In the genomic region with DNA sequence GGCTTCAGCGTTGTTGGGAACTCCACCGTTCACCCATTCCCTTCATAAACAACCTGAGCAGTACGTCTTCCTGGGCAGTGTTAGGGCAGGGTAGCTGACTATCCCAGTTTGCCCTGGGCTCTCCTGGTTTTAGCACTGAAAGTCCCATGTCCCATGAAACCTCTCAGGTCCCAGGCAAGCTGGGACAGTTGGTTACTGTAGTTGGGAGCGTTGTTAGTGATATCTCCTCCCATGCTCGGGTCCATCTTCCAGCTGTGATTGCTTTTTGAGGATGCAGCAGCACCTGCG, we compare ENCODE assay signal across 20 cellular contexts.
"Had no signal": no experiment of that assay in that cellular context is flagged by ENCODE, and none has a peak within 500 bp of the region (broad histone marks: within the 10 kb centered on the region; RNA-seq: fewer than 3 reads in every experiment).

No MANE protein-coding gene starts in this region.

- H3K4me3 ChIP-seq: left ventricle myocardium inferior had no signal

- H3K27me3 ChIP-seq: neutrophil had no signal

- H3K36me3 ChIP-seq: left ventricle myocardium inferior, neutrophil had no signal

- H3K27ac Mint-ChIP-seq: activated CD4-positive, alpha-beta memory T cell treated with anti-CD3 and anti-CD28 coated beads for 36 hours; activated naive CD4-positive, alpha-beta T cell treated with anti-CD3 and anti-CD28 coated beads, Interleukin-2, amount 50 U/mL, for 72 hours; brain had no signal

- ATAC-seq: activated CD4-positive, CD25-positive, alpha-beta regulatory T cell treated with anti-CD3 and anti-CD28 coated beads, Interleukin-2, amount 50 U/mL, for 24 hours; activated naive CD4-positive, alpha-beta T cell treated with anti-CD3 and anti-CD28 coated beads, Interleukin-2, amount 50 U/mL, for 72 hours; activated T-cell treated with anti-CD3 and anti-CD28 coated beads, Interleukin-2, amount 50 U/mL, for 4 hours; natural killer cell; stimulated activated naive CD8-positive, alpha-beta T cell treated with anti-CD3 and anti-CD28 coated beads, Interleukin-15, Interleukin-2, amounts not matched to agents 100 U/mL and 50 U/mL, for 24 hours had no signal

- H3K9me3 Mint-ChIP-seq: activated CD4-positive, alpha-beta memory T cell treated with anti-CD3 and anti-CD28 coated beads for 36 hours; activated naive CD4-positive, alpha-beta T cell treated with anti-CD3 and anti-CD28 coated beads, Interleukin-2, amount 50 U/mL, for 72 hours; activated T-cell treated with anti-CD3 and anti-CD28 coated beads, Interleukin-2, amount 50 U/mL, for 4 hours; brain; natural killer cell had no signal

- H3K27me3 Mint-ChIP-seq: activated CD4-positive, alpha-beta memory T cell treated with anti-CD3 and anti-CD28 coated beads for 36 hours had no signal

- H3K27ac ChIP-seq: left ventricle myocardium inferior, neutrophil had no signal

- H3K4me3 Mint-ChIP-seq: activated CD4-positive, alpha-beta memory T cell treated with anti-CD3 and anti-CD28 coated beads for 36 hours; activated T-cell treated with anti-CD3 and anti-CD28 coated beads, Interleukin-2, amount 50 U/mL, for 4 hours; brain had no signal

- H3K9me3 ChIP-seq: left ventricle myocardium inferior, neutrophil had no signal

- DNase-seq: activated CD4-positive, alpha-beta memory T cell treated with anti-CD3 and anti-CD28 coated beads for 36 hours; activated gamma-delta T cell; activated T-cell treated with anti-CD3 and anti-CD28 coated beads, Interleukin-2, amount 50 U/mL, for 4 hours; central memory CD4-positive, alpha-beta T cell; effector CD8-positive, alpha-beta T cell; foreskin fibroblast; glutamatergic neuron; hypothalamus; left ventricle myocardium inferior; natural killer cell; stimulated activated CD4-positive, alpha-beta T cell treated with anti-CD3 and anti-CD28 coated beads, Interleukin-15, amount 100 ng/mL, for 24 hours; stimulated activated CD4-positive, alpha-beta T cell treated with anti-CD3 and anti-CD28 coated beads, Interleukin-4, amount 100 ng/mL, for 4 hours; stimulated activated CD8-positive, alpha-beta memory T cell treated with anti-CD3 and anti-CD28 coated beads, Interleukin-4, amount 100 ng/mL, for 48 hours; stimulated activated naive CD8-positive, alpha-beta T cell treated with anti-CD3 and anti-CD28 coated beads, Interleukin-15, Interleukin-2, amounts not matched to agents 100 U/mL and 50 U/mL, for 24 hours; T1000; trophoblast cell had no signal

- H3K36me3 Mint-ChIP-seq: activated CD4-positive, alpha-beta memory T cell treated with anti-CD3 and anti-CD28 coated beads for 36 hours; activated naive CD4-positive, alpha-beta T cell treated with anti-CD3 and anti-CD28 coated beads, Interleukin-2, amount 50 U/mL, for 72 hours; brain; natural killer cell had no signal
